28 cellular contexts compared by ENCODE assay signal in genomic region chr1:245656189-245656717, GRCh38.
"Had no signal": no experiment of that assay in that cellular context is flagged by ENCODE, and none has a peak within 500 bp of the region (broad histone marks: within the 10 kb centered on the region; RNA-seq: fewer than 3 reads in every experiment).

No MANE protein-coding gene starts in this region.

- H3K79me2 ChIP-seq: hepatocyte had no signal

- H3K36me3 Mint-ChIP-seq: activated naive CD8-positive, alpha-beta T cell treated with anti-CD3 and anti-CD28 coated beads for 36 hours; natural killer cell had no signal

- H3K9me3 Mint-ChIP-seq: activated naive CD8-positive, alpha-beta T cell treated with anti-CD3 and anti-CD28 coated beads for 36 hours; natural killer cell had no signal

- H3K9ac ChIP-seq: neural progenitor cell had no signal

- H3K4me1 Mint-ChIP-seq: activated naive CD8-positive, alpha-beta T cell treated with anti-CD3 and anti-CD28 coated beads for 36 hours; natural killer cell; T-helper 17 cell had no signal

- H3K27me3 ChIP-seq: ascending aorta, dorsolateral prefrontal cortex, gastroesophageal sphincter, hepatocyte, neural progenitor cell, right atrium auricular region, spleen, suprapubic skin, tibial artery had no signal

- H3K9me3 ChIP-seq: gastroesophageal sphincter, right atrium auricular region, spleen, suprapubic skin, tibial artery had no signal

- H3K27me3 Mint-ChIP-seq: activated naive CD8-positive, alpha-beta T cell treated with anti-CD3 and anti-CD28 coated beads for 36 hours; brain; T-helper 17 cell had no signal

- H3K27ac Mint-ChIP-seq: activated naive CD4-positive, alpha-beta T cell treated with anti-CD3 and anti-CD28 coated beads for 36 hours; activated naive CD8-positive, alpha-beta T cell treated with anti-CD3 and anti-CD28 coated beads for 36 hours; activated T-cell treated with anti-CD3 and anti-CD28 coated beads, Interleukin-2, amount 50 U/mL, for 72 hours; natural killer cell; neural progenitor cell; T-helper 17 cell had no signal

- H3K36me3 ChIP-seq: ascending aorta, gastroesophageal sphincter, neural progenitor cell, right atrium auricular region, spleen, suprapubic skin, tibial artery had no signal

- ATAC-seq: gastroesophageal sphincter, left ventricle myocardium superior, natural killer cell, T-helper 17 cell had no signal

- H3K4me3 Mint-ChIP-seq: activated naive CD4-positive, alpha-beta T cell treated with anti-CD3 and anti-CD28 coated beads for 36 hours; activated naive CD8-positive, alpha-beta T cell treated with anti-CD3 and anti-CD28 coated beads for 36 hours; activated T-cell treated with anti-CD3 and anti-CD28 coated beads, Interleukin-2, amount 50 U/mL, for 72 hours; brain; natural killer cell; neural progenitor cell; T-helper 17 cell had no signal

- H3K4me1 ChIP-seq: ascending aorta, gastroesophageal sphincter, spleen, suprapubic skin, tibial artery had no signal

- H3K4me2 ChIP-seq: hepatocyte, neural progenitor cell had no signal

- H2AFZ ChIP-seq: hepatocyte had no signal

- DNase-seq: activated CD4-positive, alpha-beta T cell treated with anti-CD3 and anti-CD28 coated beads, Interleukin-2, amount 50 U/mL, for 4 hours; activated effector memory CD4-positive, alpha-beta T cell treated with Interleukin-2 at 50 U/mL for 16 hours; activated naive CD4-positive, alpha-beta T cell treated with anti-CD3 and anti-CD28 coated beads for 36 hours; activated naive CD8-positive, alpha-beta T cell treated with anti-CD3 and anti-CD28 coated beads for 36 hours; activated T-cell treated with anti-CD3 and anti-CD28 coated beads for 4 hours; activated T-cell treated with anti-CD3 and anti-CD28 coated beads, Interleukin-2, amount 50 U/mL, for 72 hours; dorsolateral prefrontal cortex; effector memory CD4-positive, alpha-beta T cell; erythroblast; islet precursor cell; left ventricle myocardium superior; mammary epithelial cell; midbrain; natural killer cell; occipital lobe; spleen; stimulated activated naive CD4-positive, alpha-beta T cell; T-helper 17 cell; T1000; tibial artery had no signal

- H3K4me3 ChIP-seq: ascending aorta, coronary artery, dorsolateral prefrontal cortex, gastroesophageal sphincter, hepatocyte, neural progenitor cell, right atrium auricular region, spleen, suprapubic skin, tibial artery had no signal

- H3K27ac ChIP-seq: ascending aorta, coronary artery, dorsolateral prefrontal cortex, gastroesophageal sphincter, neural progenitor cell, right atrium auricular region, spleen, suprapubic skin, tibial artery had no signal
